Comparison of ENCODE assay signal across 8 cellular contexts in the genomic region with DNA sequence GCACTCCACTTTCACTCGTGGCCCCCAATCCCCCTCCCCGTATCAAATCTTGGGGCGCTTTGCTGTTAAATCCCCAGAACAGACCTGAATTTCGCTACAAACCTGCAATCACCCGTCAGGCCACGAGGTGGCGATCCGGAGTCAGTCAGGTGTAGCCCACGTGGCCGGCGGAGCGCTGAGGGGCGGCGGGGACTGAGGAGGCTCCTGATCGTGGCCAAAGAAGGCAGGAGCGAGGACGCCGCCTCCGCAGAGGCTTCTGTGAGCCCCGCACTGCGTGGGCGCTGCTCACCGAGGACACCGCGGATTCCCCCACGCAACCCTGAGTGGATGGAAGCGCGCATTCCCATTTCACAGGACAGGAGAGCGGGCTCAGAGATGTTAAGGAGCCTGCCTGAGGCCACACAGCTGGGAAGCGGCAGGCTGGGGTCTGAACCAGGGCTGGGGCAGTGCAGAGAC.
DNase-seq lines count a peak whose midpoint lies in the region; ATAC-seq lines count a peak whose summit lies in the region.

No MANE protein-coding gene starts in this region.

- ATAC-seq in HG03095 (IDR thresholded peaks at IDR 0.05; ENCODE audit: unreplicated experiment), result peak; percentile 55
- no peak for ATAC-seq in GM18868 (IDR thresholded peaks at IDR 0.05; ENCODE audit: unreplicated experiment)

- DNase-seq in CMK (ENCODE audit: low read depth), result peak; percentile 25
- peak; percentile 23 for DNase-seq in NK-92 (lab: John Stamatoyannopoulos, UW; ENCODE audit: unreplicated experiment)
- DNase-seq in activated CD8-positive, alpha-beta memory T cell treated with anti-CD3 and anti-CD28 coated beads for 4 hours (ENCODE audit: low read depth in 2 of 2), result peak; percentile 68 to 70
- DNase-seq in effector CD8-positive, alpha-beta T cell (lab: John Stamatoyannopoulos, UW), result peak; percentile 83
- DNase-seq in middle frontal gyrus (ENCODE audit: extremely low spot score, low spot score), result peak; percentile 40
- DNase-seq in stimulated activated CD8-positive, alpha-beta memory T cell treated with anti-CD3 and anti-CD28 coated beads, Interleukin-4, amount 100 ng/mL, for 1 hour (ENCODE audit: low read depth in 2 of 2, low spot score in 1 of 2), result peak; percentile 71 to 84

Comparison
In these comparisons a context has a peak if more than half of its experiments do, and no peak if none do; other contexts are left out.
1. DNase-seq: peak in every context shown above with its lines; median percentile 83 in effector CD8-positive, alpha-beta T cell; 78 in stimulated activated CD8-positive, alpha-beta memory T cell treated with anti-CD3 and anti-CD28 coated beads, Interleukin-4, amount 100 ng/mL, for 1 hour; 69 in activated CD8-positive, alpha-beta memory T cell treated with anti-CD3 and anti-CD28 coated beads for 4 hours; 40 in middle frontal gyrus; 25 in CMK; 23 in NK-92.